10 cellular contexts compared by ENCODE assay signal in genomic region chrX:24513416-24513815, GRCh38.
DNase-seq lines count a peak whose midpoint lies in the region; ATAC-seq and TF ChIP-seq lines count a peak whose summit lies in the region.
"Had no signal": no experiment of that assay in that cellular context is flagged by ENCODE, and none has a peak within 500 bp of the region (broad histone marks: within the 10 kb centered on the region; RNA-seq: fewer than 3 reads in every experiment).

No MANE protein-coding gene starts in this region.

- ATAC-seq in GM21717 (IDR thresholded peaks at IDR 0.05; ENCODE audit: unreplicated experiment), result peak; percentile 94
- peak; percentile 93 for ATAC-seq in HG03354 (IDR thresholded peaks at IDR 0.05; ENCODE audit: poor library complexity, severe bottlenecking, unreplicated experiment)

- in situ Hi-C loops in brain microvascular endothelial cell (cut with HindIII; ENCODE audit: low pct_ligation_motif_present, low sequenced_read_pairs), result no loop called here

- no peak overlapping the region for H3K4me3 ChIP-seq in brain microvascular endothelial cell (ENCODE audit: low read depth, low read length)
- H3K4me3 ChIP-seq: lung had no signal

- DNase-seq in activated T-cell treated with anti-CD3 and anti-CD28 coated beads for 48 hours (ENCODE audit: low read depth) (peak; percentile 18), activated T-cell treated with anti-CD3 and anti-CD28 coated beads for 4 hours (no peak), DMS 273 (lab: John Stamatoyannopoulos, UW; ENCODE audit: unreplicated experiment) (no peak), NCI-H1048 (lab: John Stamatoyannopoulos, UW) (no peak), brain microvascular endothelial cell (no peak)
- peak; percentile 11 to 16 for DNase-seq in stimulated activated CD8-positive, alpha-beta memory T cell treated with anti-CD3 and anti-CD28 coated beads, Interleukin-15, amount 100 ng/mL, for 48 hours (ENCODE audit: low read depth in 2 of 2)
- DNase-seq: NCI-H526 treated with DMSO at 0.1 percent for 48 hours had no signal

- no peaks in the 10 kb centered on the region for H3K36me3 ChIP-seq in brain microvascular endothelial cell (replicated peaks)

- TF ChIP-seq CTCF in brain microvascular endothelial cell (IDR thresholded peaks at IDR 0.05; ENCODE audit: low read depth, low read length, missing control alignments), result no peak

- H3K27me3 ChIP-seq in brain microvascular endothelial cell (replicated peaks), result no peaks in the 10 kb centered on the region

- H3K27ac ChIP-seq in brain microvascular endothelial cell, result no peak overlapping the region

Comparison
In these comparisons a context has a peak if more than half of its experiments do, and no peak if none do; other contexts are left out.
1. DNase-seq: peak in activated T-cell treated with anti-CD3 and anti-CD28 coated beads for 48 hours (single experiment) and stimulated activated CD8-positive, alpha-beta memory T cell treated with anti-CD3 and anti-CD28 coated beads, Interleukin-15, amount 100 ng/mL, for 48 hours (2 of 2); none in activated T-cell treated with anti-CD3 and anti-CD28 coated beads for 4 hours (single experiment), DMS 273 (single experiment), NCI-H1048 (single experiment) and brain microvascular endothelial cell (single experiment).